1 cellular context compared by ENCODE assay signal in the genomic region with DNA sequence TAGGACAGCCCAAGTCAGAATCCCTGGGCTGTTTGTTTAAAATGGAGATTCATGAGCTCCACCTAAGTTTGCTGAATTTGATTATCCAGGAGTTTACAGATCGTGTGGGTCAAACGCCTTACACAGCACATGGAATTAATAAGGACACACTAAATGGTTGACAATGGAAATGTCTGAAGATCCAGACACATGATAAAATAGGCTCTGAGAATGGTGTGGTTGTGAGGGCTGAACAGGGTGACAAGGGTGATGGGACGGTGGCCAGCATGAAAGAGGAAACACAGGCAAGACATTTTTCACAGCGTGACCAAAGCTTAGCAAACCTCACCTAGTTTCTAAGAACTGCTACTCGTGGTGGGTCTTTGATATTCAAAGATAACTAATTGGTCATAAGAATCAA.
TF ChIP-seq lines count a peak whose summit lies in the region.

No MANE protein-coding gene starts in this region.

TF ChIP-seq in SK-N-SH, 30 proteins besides CTCF, POLR2A, EP300 and RAD21 (continued from another document):
- TF ChIP-seq GATA2 (CRISPR knock-in tag; IDR thresholded peaks at IDR 0.05) (peak; percentile 82), TAF1 (IDR thresholded peaks at IDR 0.05; ENCODE audit: borderline replicate concordance, low read depth, low read length) (no peak)
